In the genomic region with DNA sequence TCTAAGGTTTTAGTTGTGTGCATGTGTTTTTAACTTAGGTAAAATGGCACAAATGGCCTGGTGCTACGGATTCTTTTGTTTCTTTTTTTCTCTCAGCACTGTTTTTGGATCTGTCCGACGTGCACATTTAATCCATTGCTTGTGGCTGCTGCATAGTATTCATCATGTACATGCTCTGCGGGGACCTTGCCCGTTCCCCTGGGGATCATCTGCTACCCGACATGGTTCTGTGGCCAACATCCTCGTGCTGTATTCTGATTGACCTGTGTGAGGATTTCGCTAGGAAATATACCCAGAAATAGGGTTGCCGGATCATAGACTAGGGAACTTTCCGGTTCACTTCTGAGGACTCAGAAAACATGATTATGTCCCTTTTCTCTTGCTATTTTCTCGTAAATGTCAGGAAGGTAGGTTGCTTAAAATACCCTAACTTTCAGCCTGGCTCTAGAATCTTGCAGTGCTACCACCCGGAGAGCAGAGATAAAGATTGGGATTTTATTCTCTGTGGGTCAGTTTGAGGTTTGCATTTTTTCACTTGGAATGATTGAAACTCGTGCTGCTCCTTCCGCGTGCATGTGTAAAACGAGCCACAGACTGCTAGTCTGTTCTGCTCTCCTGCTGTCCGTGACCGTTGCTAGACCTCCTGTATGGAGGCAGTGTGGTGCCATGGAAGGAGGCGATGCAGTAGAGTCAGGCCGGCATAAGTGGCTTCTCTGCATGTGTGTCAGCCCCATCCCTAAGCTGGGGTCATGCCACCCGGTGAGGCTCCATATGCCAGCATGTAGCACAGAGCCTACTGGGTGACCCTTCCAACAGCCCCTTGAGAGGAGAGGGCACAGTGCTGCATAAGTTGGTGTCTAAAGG, we compare ENCODE assay signal across 12 cellular contexts. TPM values are rescaled to one million over a fixed set of nuclear protein-coding genes. Genes with fewer than 3 reads are reported as not detected.
DNase-seq lines count a peak whose midpoint lies in the region; ATAC-seq and TF ChIP-seq lines count a peak whose summit lies in the region.
"Had no signal": no experiment of that assay in that cellular context is flagged by ENCODE, and none has a peak within 500 bp of the region (broad histone marks: within the 10 kb centered on the region; RNA-seq: fewer than 3 reads in every experiment).

No MANE protein-coding gene starts in this region.

- no peak overlapping the region for H3K4me3 Mint-ChIP-seq in CD8-positive, alpha-beta T cell
- H3K4me3 Mint-ChIP-seq in activated naive CD8-positive, alpha-beta T cell treated with anti-CD3 and anti-CD28 coated beads, Interleukin-2, amount 50 U/mL, for 24 hours: no peak overlapping the region
- no peak overlapping the region for H3K4me3 Mint-ChIP-seq in nephron
- H3K4me3 Mint-ChIP-seq: CD14-positive monocyte had no signal

- peaks cover 28% of the 10 kb centered on the region for H3K4me1 ChIP-seq in CD8-positive, alpha-beta T cell (ENCODE audit: insufficient read depth, low read length)
- peaks cover 9 to 26% of the 10 kb centered on the region in 2 donors for H3K4me1 ChIP-seq in thyroid gland

- POLR2A ChIA-PET in CD8-positive, alpha-beta T cell (lab: Charles Lee): interaction anchor here (0.9 to 1.5 kb wide), 3 partner anchors 9 to 549 kb away, joined by 3 to 11 read pairs (median 4); a partner anchor contains a TSS

- no peak for DNase-seq in CD8-positive, alpha-beta T cell
- DNase-seq in HL-60 (ENCODE audit: low read depth in 1 of 2, low spot score in 1 of 2) (no peak), UCSD-AML1 (lab: John Stamatoyannopoulos, UW; ENCODE audit: unreplicated experiment) (no peak), thyroid gland (no peak)
- DNase-seq in activated naive CD8-positive, alpha-beta T cell treated with anti-CD3 and anti-CD28 coated beads, Interleukin-2, amount 50 U/mL, for 24 hours: no peak
- DNase-seq: activated T-cell treated with anti-CD3 and anti-CD28 coated beads, Interleukin-2, amount 50 U/mL, for 1 hour; NCI-H2081; NK-92 treated with Interleukin-12 subunit alpha and Interleukin-12 subunit beta, amount 100 ng/mL, for 24 hours had no signal

- no peaks in the 10 kb centered on the region for H3K27me3 Mint-ChIP-seq in CD8-positive, alpha-beta T cell (ENCODE audit: low read depth)
- no peaks in the 10 kb centered on the region for H3K27me3 Mint-ChIP-seq in activated naive CD8-positive, alpha-beta T cell treated with anti-CD3 and anti-CD28 coated beads, Interleukin-2, amount 50 U/mL, for 24 hours
- no peaks in the 10 kb centered on the region for H3K27me3 Mint-ChIP-seq in nephron (ENCODE audit: low read depth)

- H3K4me3 ChIP-seq in CD8-positive, alpha-beta T cell (ENCODE audit: low read depth, low read length): no peak overlapping the region
- H3K4me3 ChIP-seq in HL-60 (replicated peaks; ENCODE audit: insufficient read depth, low read length): no peak overlapping the region
- no peak overlapping the region for H3K4me3 ChIP-seq in thyroid gland (replicated peaks in 1 of 3)

- H3K27ac ChIP-seq in CD8-positive, alpha-beta T cell (ENCODE audit: low read depth, low read length): no peak overlapping the region
- H3K27ac ChIP-seq in HL-60 (replicated peaks): peak overlapping the region; percentile 83
- H3K27ac ChIP-seq in thyroid gland: no peak overlapping the region
- H3K27ac ChIP-seq: VCaP had no signal

- intact Hi-C loops in CD8-positive, alpha-beta T cell (cut with DNase I, micrococcal nuclease): loop anchor here (2.0 to 5.0 kb wide), 6 partner anchors 23 to 75 kb away; a partner anchor contains a TSS
- intact Hi-C loops in thyroid gland (cut with DNase I): no loop called here

- CTCF ChIA-PET in CD8-positive, alpha-beta T cell (lab: Charles Lee): interaction anchor here (1.0 to 2.3 kb wide), 5 partner anchors 11 to 75 kb away, joined by 3 to 17 read pairs (median 4); a partner anchor contains a TSS

- no peak for ATAC-seq in CD8-positive, alpha-beta T cell
- ATAC-seq in activated naive CD8-positive, alpha-beta T cell treated with anti-CD3 and anti-CD28 coated beads, Interleukin-2, amount 50 U/mL, for 24 hours: no peak
- ATAC-seq in GM21360 (IDR thresholded peaks at IDR 0.05; ENCODE audit: unreplicated experiment): no peak

- H3K9me3 ChIP-seq in CD8-positive, alpha-beta T cell (ENCODE audit: low read length): no peaks in the 10 kb centered on the region
- H3K9me3 ChIP-seq in thyroid gland: no peaks in the 10 kb centered on the region

- no peaks in the 10 kb centered on the region for H3K27me3 ChIP-seq in CD8-positive, alpha-beta T cell (ENCODE audit: insufficient read depth, low read length)
- no peaks in the 10 kb centered on the region for H3K27me3 ChIP-seq in HL-60 (ENCODE audit: insufficient read depth, poor library complexity, severe bottlenecking)
- H3K27me3 ChIP-seq in thyroid gland: no peaks in the 10 kb centered on the region

- H3K9me3 Mint-ChIP-seq in CD8-positive, alpha-beta T cell: no peaks in the 10 kb centered on the region
- H3K9me3 Mint-ChIP-seq in activated naive CD8-positive, alpha-beta T cell treated with anti-CD3 and anti-CD28 coated beads, Interleukin-2, amount 50 U/mL, for 24 hours: no peaks in the 10 kb centered on the region
- peaks cover 2% of the 10 kb centered on the region for H3K9me3 Mint-ChIP-seq in nephron

- 82 to 91% methylated on average over 21 of the region's 21 CpGs for WGBS in thyroid gland, 2 donors

- H3K4me1 Mint-ChIP-seq in CD8-positive, alpha-beta T cell (ENCODE audit: low read depth): peaks cover 56% of the 10 kb centered on the region
- peaks cover 37% of the 10 kb centered on the region for H3K4me1 Mint-ChIP-seq in activated naive CD8-positive, alpha-beta T cell treated with anti-CD3 and anti-CD28 coated beads, Interleukin-2, amount 50 U/mL, for 24 hours
- H3K4me1 Mint-ChIP-seq in nephron: peaks cover 46% of the 10 kb centered on the region

- H3K36me3 Mint-ChIP-seq in CD8-positive, alpha-beta T cell: no peaks in the 10 kb centered on the region
- H3K36me3 Mint-ChIP-seq in activated naive CD8-positive, alpha-beta T cell treated with anti-CD3 and anti-CD28 coated beads, Interleukin-2, amount 50 U/mL, for 24 hours (ENCODE audit: low read depth): peaks cover 6% of the 10 kb centered on the region
- H3K36me3 Mint-ChIP-seq in nephron (ENCODE audit: low read depth): peaks cover 16% of the 10 kb centered on the region

- no peak for TF ChIP-seq POLR2A in thyroid gland (IDR thresholded peaks at IDR 0.05)

- no peak for TF ChIP-seq CTCF in CD8-positive, alpha-beta T cell (IDR thresholded peaks at IDR 0.05)
- no peak for TF ChIP-seq CTCF in HL-60 (IDR thresholded peaks at IDR 0.05; ENCODE audit: insufficient read depth, low read length)
- TF ChIP-seq CTCF in nephron (IDR thresholded peaks at IDR 0.05; ENCODE audit: unreplicated experiment in 3 of 3): no peak
- TF ChIP-seq CTCF in thyroid gland (IDR thresholded peaks at IDR 0.05): no peak

- no peaks in the 10 kb centered on the region for H3K36me3 ChIP-seq in CD8-positive, alpha-beta T cell (ENCODE audit: insufficient read depth, low read length)
- H3K36me3 ChIP-seq in thyroid gland: no peaks in the 10 kb centered on the region

- peak overlapping the region; percentile 65 for H3K27ac Mint-ChIP-seq in CD8-positive, alpha-beta T cell
- peak overlapping the region; percentile 38 for H3K27ac Mint-ChIP-seq in activated naive CD8-positive, alpha-beta T cell treated with anti-CD3 and anti-CD28 coated beads, Interleukin-2, amount 50 U/mL, for 24 hours
- peak overlapping the region in 2 of 3 experiments; percentile 7 to 60 for H3K27ac Mint-ChIP-seq in nephron

RNA-seq across cellular contexts. Expression of a gene that starts 42.8 kb away (rescaled TPM):
- total RNA-seq in CD8-positive, alpha-beta T cell: not detected
- 10 to 100 TPM; 10.2 to 41.3 (median 26.3) TPM for total RNA-seq in thyroid gland

Comparison
In these comparisons a context has a peak if more than half of its experiments do, and no peak if none do; other contexts are left out.
1. RNA of a gene that starts 42.8 kb away (total RNA-seq): 10.2 to 41.3 TPM in thyroid gland; not detected in CD8-positive, alpha-beta T cell; every median in the first group is over 10 times any median in the second.
2. Peak in every context shown above with its lines, with median percentiles within 50 percentile points of each other: H3K27ac Mint-ChIP-seq.